8 cellular contexts compared by ENCODE assay signal in genomic region chr17:7916383-7916677, GRCh38. TPM values are rescaled to one million over a fixed set of nuclear protein-coding genes. Genes with fewer than 3 reads are reported as not detected.
DNase-seq lines count a peak whose midpoint lies in the region; ATAC-seq, FAIRE-seq and TF ChIP-seq lines count a peak whose summit lies in the region.

No MANE protein-coding gene starts in this region.

- no peaks in the 10 kb centered on the region for H3K27me3 Mint-ChIP-seq in activated CD4-positive, alpha-beta memory T cell treated with anti-CD3 and anti-CD28 coated beads for 36 hours

- H3F3A ChIP-seq in SK-N-SH (replicated peaks; ENCODE audit: insufficient read depth), result peaks cover 40% of the 10 kb centered on the region

- H4K20me1 ChIP-seq in SK-N-SH (ENCODE audit: insufficient read depth), result no peaks in the 10 kb centered on the region

- no peak for TF ChIP-seq RAD21 in SK-N-SH (IDR thresholded peaks at IDR 0.05; ENCODE audit: low read length)

- ATAC-seq in SK-N-SH treated with all-trans-retinoic acid at 6 μM for 48 hours, result no peak
- ATAC-seq in GM21381 (IDR thresholded peaks at IDR 0.05; ENCODE audit: unreplicated experiment), result no peak

- peak overlapping the region; percentile 57 for H3K4me3 Mint-ChIP-seq in activated CD4-positive, alpha-beta memory T cell treated with anti-CD3 and anti-CD28 coated beads for 36 hours

- peaks cover 29% of the 10 kb centered on the region for H3K4me1 Mint-ChIP-seq in activated CD4-positive, alpha-beta memory T cell treated with anti-CD3 and anti-CD28 coated beads for 36 hours (ENCODE audit: low read depth)

- H3K4me1 ChIP-seq in SK-N-SH (ENCODE audit: control insufficient read depth in 1 of 2, insufficient read depth in 2 of 2, low read depth in 1 of 2, low read length in 1 of 2) (peaks cover 14 to 18% of the 10 kb centered on the region in 2 experiments; a peak in 2 of 4 replicates), iPS DF 6.9 (ENCODE audit: control insufficient read depth, insufficient read depth, low read length) (peaks cover 4% of the 10 kb centered on the region; the same call in 1 of the 2 replicates), stomach smooth muscle (ENCODE audit: control insufficient read depth, insufficient read depth, low read length) (peaks cover 22% of the 10 kb centered on the region)

- TF ChIP-seq EP300 in SK-N-SH (IDR thresholded peaks at IDR 0.05; ENCODE audit: borderline replicate concordance in 1 of 2, low read depth in 1 of 2, low read length in 1 of 2), result no peak

- TF ChIP-seq POLR2A in GM12892 (IDR thresholded peaks at IDR 0.05; ENCODE audit: low read depth, low read length), result no peak

- POLR2A ChIA-PET in SK-N-SH (lab: Yijun Ruan, JAX), result interaction anchor here (0.7 to 1.9 kb wide), 8 partner anchors 10 to 140 kb away, joined by 3 to 8 read pairs (median 3); partner anchors contain the start of genes CNTROB, NAA38 and TRAPPC1
- POLR2A ChIA-PET in activated CD4-positive, alpha-beta memory T cell treated with anti-CD3 and anti-CD28 coated beads for 36 hours (lab: Charles Lee), result interaction anchor here (1.0 to 4.3 kb wide), 6 partner anchors 15 to 73 kb away, joined by 3 to 42 read pairs (median 4); partner anchors contain the start of genes CNTROB, CYB5D1, KCNAB3 and NAA38

- no peaks in the 10 kb centered on the region for H3K9me3 Mint-ChIP-seq in activated CD4-positive, alpha-beta memory T cell treated with anti-CD3 and anti-CD28 coated beads for 36 hours

- H2AFZ ChIP-seq in SK-N-SH (ENCODE audit: low read depth), result peak overlapping the region; percentile 81

- peak overlapping the region; percentile 50 for H3K27ac Mint-ChIP-seq in activated CD4-positive, alpha-beta memory T cell treated with anti-CD3 and anti-CD28 coated beads for 36 hours

- no peaks in the 10 kb centered on the region for H3K79me2 ChIP-seq in SK-N-SH (ENCODE audit: insufficient read depth)

- H3K9me2 ChIP-seq in SK-N-SH, result no peaks in the 10 kb centered on the region

- intact Hi-C loops in activated CD4-positive, alpha-beta memory T cell treated with anti-CD3 and anti-CD28 coated beads for 36 hours (cut with micrococcal nuclease), result no loop called here

- H3K4me3 ChIP-seq in SK-N-SH (ENCODE audit: low read depth in 2 of 2, low read length in 1 of 2), result peak overlapping the region; percentile 55 to 57; a peak in 3 of 4 replicates
- peak overlapping the region; percentile 27; the same call in 1 of the 2 replicates for H3K4me3 ChIP-seq in iPS DF 6.9 (ENCODE audit: low read length)
- peak overlapping the region; percentile 67 to 84 for H3K4me3 ChIP-seq in stomach smooth muscle (ENCODE audit: low read length in 2 of 2)

- H3K27me3 ChIP-seq in SK-N-SH (ENCODE audit: insufficient read depth) (no peaks in the 10 kb centered on the region), iPS DF 6.9 (ENCODE audit: control insufficient read depth, insufficient read depth, low read length) (peaks cover 11% of the 10 kb centered on the region), stomach smooth muscle (ENCODE audit: control insufficient read depth in 1 of 2, insufficient read depth in 2 of 2, low read length in 2 of 2) (no peaks in the 10 kb centered on the region)

- CTCF ChIA-PET in SK-N-SH (lab: Yijun Ruan, JAX), result interaction anchor here (0.8 to 5.7 kb wide), 15 partner anchors 13 to 154 kb away, joined by 3 to 65 read pairs (median 5); partner anchors contain the start of genes ALOX15B, CNTROB, KCNAB3 and TRAPPC1
- CTCF ChIA-PET in activated CD4-positive, alpha-beta memory T cell treated with anti-CD3 and anti-CD28 coated beads for 36 hours (lab: Charles Lee), result interaction anchor here (0.8 to 11.1 kb wide), 10 partner anchors 10 to 227 kb away, joined by 3 to 245 read pairs (median 5); partner anchors contain the start of genes CNTROB, NAA38, TRAPPC1 and WRAP53

- 84% methylated on average over 13 of the region's 15 CpGs for WGBS in SK-N-SH (ENCODE audit: low lambda C conversion rate)
- WGBS in iPS DF 6.9 (ENCODE audit: insufficient coverage, insufficient read length), result no CpG with 5 or more reads among the region's 15 CpGs

- no peak for TF ChIP-seq CTCF in SK-N-SH (IDR thresholded peaks at IDR 0.05)

- H3K36me3 ChIP-seq in SK-N-SH (replicated peaks in 1 of 2; ENCODE audit: control insufficient read depth in 1 of 2, insufficient read depth in 2 of 2, low read length in 1 of 2) (peaks cover 3 to 10% of the 10 kb centered on the region in 2 experiments), iPS DF 6.9 (ENCODE audit: control insufficient read depth, insufficient read depth, low read length) (no peaks in the 10 kb centered on the region), stomach smooth muscle (ENCODE audit: control insufficient read depth in 2 of 2, insufficient read depth in 2 of 2, low read length in 2 of 2) (peaks cover 0 to 5% of the 10 kb centered on the region in 2 donors)

- H3K9me3 ChIP-seq in SK-N-SH (no peaks in the 10 kb centered on the region), iPS DF 6.9 (ENCODE audit: control insufficient read depth, insufficient read depth, low read length) (no peaks in the 10 kb centered on the region), stomach smooth muscle (ENCODE audit: control insufficient read depth in 2 of 2, low read length in 2 of 2) (no peaks in the 10 kb centered on the region)

- H3K36me3 Mint-ChIP-seq in activated CD4-positive, alpha-beta memory T cell treated with anti-CD3 and anti-CD28 coated beads for 36 hours, result peaks cover 6% of the 10 kb centered on the region

- H3K4me2 ChIP-seq in SK-N-SH, result peak overlapping the region; percentile 76

- H3K27ac ChIP-seq in SK-N-SH (ENCODE audit: low read depth in 2 of 2, low read length in 1 of 2) (peak overlapping the region; percentile 39 to 90; a peak in 3 of 4 replicates), iPS DF 6.9 (ENCODE audit: low read length) (no peak overlapping the region), stomach smooth muscle (ENCODE audit: low read length) (peak overlapping the region; percentile 80)

- FAIRE-seq in GM12892 (lab: Jason Lieb, UNC), result no peak

- peak overlapping the region; percentile 57; the same call in 1 of the 2 replicates for H3K9ac ChIP-seq in SK-N-SH
- H3K9ac ChIP-seq in stomach smooth muscle (ENCODE audit: low read length in 2 of 2), result peak overlapping the region; percentile 73 to 81

- DNase-seq in SK-N-SH (no peak), iPS DF 6.9 (ENCODE audit: low read depth, low spot score) (no peak), NCI-H82 treated with DMSO at 0.1 percent for 48 hours (lab: John Stamatoyannopoulos, UW; ENCODE audit: unreplicated experiment) (no peak), GM12892 (ENCODE audit: insufficient read length) (no peak)
- no peak for DNase-seq in activated CD4-positive, alpha-beta memory T cell treated with anti-CD3 and anti-CD28 coated beads for 36 hours

TF ChIP-seq in SK-N-SH, 30 proteins besides CTCF, POLR2A, EP300 and RAD21 (continues in another document):
- TF ChIP-seq SIN3A (IDR thresholded peaks at IDR 0.05; ENCODE audit: borderline replicate concordance, low read depth, low read length), result no peak
- no peak for TF ChIP-seq EZH2phosphoT487 (IDR thresholded peaks at IDR 0.05; ENCODE audit: borderline replicate concordance, low read depth)
- no peak for TF ChIP-seq JUND (IDR thresholded peaks at IDR 0.05)

TF ChIP-seq in SK-N-SH treated with all-trans-retinoic acid at 6 μM for 48 hours, 23 proteins besides CTCF, POLR2A, EP300 and RAD21 (continues in another document):
- TF ChIP-seq POU6F1 (CRISPR knock-in tag; IDR thresholded peaks at IDR 0.05; ENCODE audit: borderline replicate concordance, low read depth) (no peak), ZNF70 (CRISPR knock-in tag; IDR thresholded peaks at IDR 0.05) (no peak)

RNA-seq across cellular contexts. Expression of gene RNF227, which starts 0.2 kb away (rescaled TPM):
- 7.4 and 9.0 TPM in 2 replicates for polyA plus RNA-seq in SK-N-SH (2012; rRNA removed)
- polyA plus RNA-seq in SK-N-SH (2012; cell fraction: cytosol; rRNA removed), result 6.0 and 10.3 TPM in 2 replicates
- polyA plus RNA-seq in SK-N-SH (2012; cell fraction: nucleus; rRNA removed), result 10.3 and 20.5 TPM in 2 replicates
- 1 to 10 TPM; 2.7 to 3.3 TPM for total RNA-seq in activated CD4-positive, alpha-beta memory T cell treated with anti-CD3 and anti-CD28 coated beads for 36 hours
- polyA plus RNA-seq in GM12892 (2012; ENCODE audit: missing spikeins), result 3.8 TPM

RNA-seq across cellular contexts. Expression of gene KCNAB3, which starts 13.3 kb away (rescaled TPM):
- polyA plus RNA-seq in SK-N-SH (2012; rRNA removed), result 4.4 and 5.1 TPM in 2 replicates
- 0.80 and 1.3 TPM in 2 replicates for polyA plus RNA-seq in SK-N-SH (2012; cell fraction: cytosol; rRNA removed)
- 50.1 and 51.1 TPM in 2 replicates for polyA plus RNA-seq in SK-N-SH (2012; cell fraction: nucleus; rRNA removed)
- total RNA-seq in activated CD4-positive, alpha-beta memory T cell treated with anti-CD3 and anti-CD28 coated beads for 36 hours, result 1 to 10 TPM; 4.9 to 5.3 TPM
- polyA plus RNA-seq in GM12892 (2012; ENCODE audit: missing spikeins), result 4.2 TPM

RNA-seq across cellular contexts. Expression of gene TRAPPC1, which starts 15.4 kb away (rescaled TPM):
- polyA plus RNA-seq in SK-N-SH (2012; rRNA removed), result 390 and 555 TPM in 2 replicates
- 477 and 538 TPM in 2 replicates for polyA plus RNA-seq in SK-N-SH (2012; cell fraction: cytosol; rRNA removed)
- 138 and 181 TPM in 2 replicates for polyA plus RNA-seq in SK-N-SH (2012; cell fraction: nucleus; rRNA removed)
- 100 to 1,000 TPM; 197 to 201 TPM for total RNA-seq in activated CD4-positive, alpha-beta memory T cell treated with anti-CD3 and anti-CD28 coated beads for 36 hours
- 166 TPM for polyA plus RNA-seq in GM12892 (2012; ENCODE audit: missing spikeins)

RNA-seq across cellular contexts. Expression of gene CNTROB, which starts 15.7 kb away (rescaled TPM):
- polyA plus RNA-seq in SK-N-SH (2012; rRNA removed), result 26.3 and 27.4 TPM in 2 replicates
- polyA plus RNA-seq in SK-N-SH (2012; cell fraction: cytosol; rRNA removed), result 13.4 and 18.4 TPM in 2 replicates
- 98.5 and 103 TPM in 2 replicates for polyA plus RNA-seq in SK-N-SH (2012; cell fraction: nucleus; rRNA removed)
- 10 to 100 TPM; 45.9 to 50.1 TPM for total RNA-seq in activated CD4-positive, alpha-beta memory T cell treated with anti-CD3 and anti-CD28 coated beads for 36 hours
- 27.4 TPM for polyA plus RNA-seq in GM12892 (2012; ENCODE audit: missing spikeins)

RNA-seq across cellular contexts. Expression of gene CHD3, which starts 27.7 kb away (rescaled TPM):
- 55.2 and 56.2 TPM in 2 replicates for polyA plus RNA-seq in SK-N-SH (2012; rRNA removed)
- polyA plus RNA-seq in SK-N-SH (2012; cell fraction: cytosol; rRNA removed), result 26.4 and 34.7 TPM in 2 replicates
- polyA plus RNA-seq in SK-N-SH (2012; cell fraction: nucleus; rRNA removed), result 200 and 219 TPM in 2 replicates
- total RNA-seq in activated CD4-positive, alpha-beta memory T cell treated with anti-CD3 and anti-CD28 coated beads for 36 hours, result 100 to 1,000 TPM; 120 to 133 TPM
- 34.9 TPM for polyA plus RNA-seq in GM12892 (2012; ENCODE audit: missing spikeins)
